15 cellular contexts compared by ENCODE assay signal in genomic region chr14:85583311-85583710, GRCh38. TPM values are rescaled to one million over a fixed set of nuclear protein-coding genes. Genes with fewer than 3 reads are reported as not detected.
A peak's percentile ranks its signal among the peaks of the same experiment; 100 is the strongest.
DNase-seq lines count a peak whose midpoint lies in the region; ATAC-seq and TF ChIP-seq lines count a peak whose summit lies in the region.
"Had no signal": no experiment of that assay in that cellular context is flagged by ENCODE, and none has a peak within 500 bp of the region (broad histone marks: within the 10 kb centered on the region; RNA-seq: fewer than 3 reads in every experiment).

No MANE protein-coding gene starts in this region.

- DNase-seq in NCI-H524 treated with DMSO at 0.1 percent for 48 hours (lab: John Stamatoyannopoulos, UW) (peak; percentile 75), fibroblast of the aortic adventitia (ENCODE audit: low read depth) (no peak), sciatic nerve (ENCODE audit: low spot score) (no peak), middle frontal gyrus (ENCODE audit: extremely low spot score, low spot score) (no peak), iPS-NIHi7 (ENCODE audit: extremely low spot score) (no peak)
- DNase-seq in CD4-positive, alpha-beta memory T cell = no peak
- DNase-seq: HCEC 1CT, MV-4-11, NCI-H1417, NCI-H187 treated with DMSO at 0.1 percent for 48 hours, NCI-H345, SK-N-SH had no signal

- H3K27ac ChIP-seq in BLaER1 treated with 17β-estradiol and CSF1 and Interleukin-3, amounts not matched to agents 10 nM and 100 nM = no peak overlapping the region
- no peak overlapping the region for H3K27ac ChIP-seq in CD4-positive, alpha-beta memory T cell (ENCODE audit: low read depth, low read length)
- H3K27ac ChIP-seq: HL-60 had no signal

- no peak overlapping the region for H3K4me3 ChIP-seq in BLaER1 treated with 17β-estradiol and CSF1 and Interleukin-3, amounts not matched to agents 10 nM and 100 nM
- H3K4me3 ChIP-seq in fibroblast of the aortic adventitia (ENCODE audit: low read depth, low read length) = no peak overlapping the region
- H3K4me3 ChIP-seq in CD4-positive, alpha-beta memory T cell (ENCODE audit: low read length in 2 of 2) = no peak overlapping the region

- POLR2A ChIA-PET in CD4-positive, alpha-beta memory T cell (lab: Charles Lee; ENCODE audit: partially characterized antibody) = no interaction called here

- no peaks in the 10 kb centered on the region for H3K27me3 ChIP-seq in BLaER1 treated with 17β-estradiol and CSF1 and Interleukin-3, amounts not matched to agents 10 nM and 100 nM
- H3K27me3 ChIP-seq in CD4-positive, alpha-beta memory T cell (ENCODE audit: insufficient read depth, low read length) = no peaks in the 10 kb centered on the region

- ATAC-seq in sciatic nerve = peak; percentile 53
- ATAC-seq: Panc1 had no signal

- peaks cover 20 to 82% (median 29%) of the 10 kb centered on the region in 10 experiments for H3K4me1 ChIP-seq in BLaER1 treated with 17β-estradiol and CSF1 and Interleukin-3, amounts not matched to agents 10 nM and 100 nM
- H3K4me1 ChIP-seq in CD4-positive, alpha-beta memory T cell (ENCODE audit: insufficient read depth, low read length) = no peaks in the 10 kb centered on the region

- H3K27ac Mint-ChIP-seq in CD4-positive, alpha-beta memory T cell = no peak overlapping the region

- H3K4me1 Mint-ChIP-seq in CD4-positive, alpha-beta memory T cell = peaks cover 0 to 8% (median 0%) of the 10 kb centered on the region in 4 donors

- no peaks in the 10 kb centered on the region for H3K27me3 Mint-ChIP-seq in CD4-positive, alpha-beta memory T cell

- peak overlapping the region; percentile 50 to 77 (median 63); a peak in 20 of 22 replicates for H3K4me2 ChIP-seq in BLaER1 treated with 17β-estradiol and CSF1 and Interleukin-3, amounts not matched to agents 10 nM and 100 nM
- H3K4me2 ChIP-seq: SK-N-SH had no signal

- H3K9me3 ChIP-seq in BLaER1 treated with 17β-estradiol and CSF1 and Interleukin-3, amounts not matched to agents 10 nM and 100 nM (replicated peaks in 1 of 11) = peaks cover 0 to 11% (median 0%) of the 10 kb centered on the region in 11 experiments; a peak in 5 of 22 replicates
- no peaks in the 10 kb centered on the region for H3K9me3 ChIP-seq in CD4-positive, alpha-beta memory T cell (ENCODE audit: control insufficient read depth in 1 of 2, low read length in 2 of 2)
- H3K9me3 ChIP-seq: SK-N-SH had no signal

- no peak overlapping the region for H3K9ac ChIP-seq in BLaER1 treated with 17β-estradiol and CSF1 and Interleukin-3, amounts not matched to agents 10 nM and 100 nM
- H3K9ac ChIP-seq: SK-N-SH had no signal

- H3K36me3 Mint-ChIP-seq in CD4-positive, alpha-beta memory T cell = no peaks in the 10 kb centered on the region

- H3K36me3 ChIP-seq in BLaER1 treated with 17β-estradiol and CSF1 and Interleukin-3, amounts not matched to agents 10 nM and 100 nM = no peaks in the 10 kb centered on the region
- no peaks in the 10 kb centered on the region for H3K36me3 ChIP-seq in CD4-positive, alpha-beta memory T cell (ENCODE audit: insufficient read depth, low read length)

- H3K4me3 Mint-ChIP-seq in CD4-positive, alpha-beta memory T cell = no peak overlapping the region

- intact Hi-C loops in sciatic nerve (cut with DNase I) = no loop called here
- intact Hi-C loops in CD4-positive, alpha-beta memory T cell (cut with micrococcal nuclease) = no loop called here

- H3K9me3 Mint-ChIP-seq in CD4-positive, alpha-beta memory T cell = peaks cover 0 to 5% (median 0%) of the 10 kb centered on the region in 8 donors

- CTCF ChIA-PET in CD4-positive, alpha-beta memory T cell (lab: Charles Lee; ENCODE audit: partially characterized antibody) = no interaction called here

- TF ChIP-seq CTCF in fibroblast of the aortic adventitia (IDR thresholded peaks at IDR 0.05; ENCODE audit: insufficient read depth, low read length) = peak; percentile 5

- no peaks in the 10 kb centered on the region for H4K20me1 ChIP-seq in BLaER1 treated with 17β-estradiol and CSF1 and Interleukin-3, amounts not matched to agents 10 nM and 100 nM

RNA-seq across cellular contexts. Expression of gene FLRT2, which starts 53.4 kb away (rescaled TPM):
- 48.6 and 72.3 TPM in 2 replicates for total RNA-seq in fibroblast of the aortic adventitia (ENCODE audit: low replicate concordance)
- total RNA-seq in sciatic nerve = 205 TPM
- total RNA-seq in CD4-positive, alpha-beta memory T cell = under 1 TPM in 1 of 2 experiments, not detected in 1; 0.03 TPM
- polyA plus RNA-seq in CD4-positive, alpha-beta memory T cell = not detected

Comparison
In these comparisons a context has a peak if more than half of its experiments do, and no peak if none do; other contexts are left out.
1. RNA of gene FLRT2, which starts 53.4 kb away (total RNA-seq): 205 TPM in sciatic nerve (single experiment) and 48.6 to 72.3 TPM in fibroblast of the aortic adventitia; 0.03 TPM in CD4-positive, alpha-beta memory T cell; every median in the first group is over 10 times any median in the second.